Comparison of ENCODE assay signal across 1 cellular context in genomic region chr4:185204238-185204910, GRCh38.
TF ChIP-seq lines count a peak whose summit lies in the region.

No MANE protein-coding gene starts in this region.

TF ChIP-seq in K562, 482 proteins besides CTCF, POLR2A, EP300 and RAD21 (continued from another document):
- TF ChIP-seq, protein P1, sequence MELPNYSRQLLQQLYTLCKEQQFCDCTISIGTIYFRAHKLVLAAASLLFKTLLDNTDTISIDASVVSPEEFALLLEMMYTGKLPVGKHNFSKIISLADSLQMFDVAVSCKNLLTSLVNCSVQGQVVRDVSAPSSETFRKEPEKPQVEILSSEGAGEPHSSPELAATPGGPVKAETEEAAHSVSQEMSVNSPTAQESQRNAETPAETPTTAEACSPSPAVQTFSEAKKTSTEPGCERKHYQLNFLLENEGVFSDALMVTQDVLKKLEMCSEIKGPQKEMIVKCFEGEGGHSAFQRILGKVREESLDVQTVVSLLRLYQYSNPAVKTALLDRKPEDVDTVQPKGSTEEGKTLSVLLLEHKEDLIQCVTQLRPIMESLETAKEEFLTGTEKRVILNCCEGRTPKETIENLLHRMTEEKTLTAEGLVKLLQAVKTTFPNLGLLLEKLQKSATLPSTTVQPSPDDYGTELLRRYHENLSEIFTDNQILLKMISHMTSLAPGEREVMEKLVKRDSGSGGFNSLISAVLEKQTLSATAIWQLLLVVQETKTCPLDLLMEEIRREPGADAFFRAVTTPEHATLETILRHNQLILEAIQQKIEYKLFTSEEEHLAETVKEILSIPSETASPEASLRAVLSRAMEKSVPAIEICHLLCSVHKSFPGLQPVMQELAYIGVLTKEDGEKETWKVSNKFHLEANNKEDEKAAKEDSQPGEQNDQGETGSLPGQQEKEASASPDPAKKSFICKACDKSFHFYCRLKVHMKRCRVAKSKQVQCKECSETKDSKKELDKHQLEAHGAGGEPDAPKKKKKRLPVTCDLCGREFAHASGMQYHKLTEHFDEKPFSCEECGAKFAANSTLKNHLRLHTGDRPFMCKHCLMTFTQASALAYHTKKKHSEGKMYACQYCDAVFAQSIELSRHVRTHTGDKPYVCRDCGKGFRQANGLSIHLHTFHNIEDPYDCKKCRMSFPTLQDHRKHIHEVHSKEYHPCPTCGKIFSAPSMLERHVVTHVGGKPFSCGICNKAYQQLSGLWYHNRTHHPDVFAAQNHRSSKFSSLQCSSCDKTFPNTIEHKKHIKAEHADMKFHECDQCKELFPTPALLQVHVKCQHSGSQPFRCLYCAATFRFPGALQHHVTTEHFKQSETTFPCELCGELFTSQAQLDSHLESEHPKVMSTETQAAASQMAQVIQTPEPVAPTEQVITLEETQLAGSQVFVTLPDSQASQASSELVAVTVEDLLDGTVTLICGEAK (IDR thresholded peaks at IDR 0.05) = peak; percentile 52; the same call in 1 of the 2 replicates
- TF ChIP-seq, protein P1 (CRISPR knock-in tag; IDR thresholded peaks at IDR 0.05) = no peak
- TF ChIP-seq, protein P2, sequence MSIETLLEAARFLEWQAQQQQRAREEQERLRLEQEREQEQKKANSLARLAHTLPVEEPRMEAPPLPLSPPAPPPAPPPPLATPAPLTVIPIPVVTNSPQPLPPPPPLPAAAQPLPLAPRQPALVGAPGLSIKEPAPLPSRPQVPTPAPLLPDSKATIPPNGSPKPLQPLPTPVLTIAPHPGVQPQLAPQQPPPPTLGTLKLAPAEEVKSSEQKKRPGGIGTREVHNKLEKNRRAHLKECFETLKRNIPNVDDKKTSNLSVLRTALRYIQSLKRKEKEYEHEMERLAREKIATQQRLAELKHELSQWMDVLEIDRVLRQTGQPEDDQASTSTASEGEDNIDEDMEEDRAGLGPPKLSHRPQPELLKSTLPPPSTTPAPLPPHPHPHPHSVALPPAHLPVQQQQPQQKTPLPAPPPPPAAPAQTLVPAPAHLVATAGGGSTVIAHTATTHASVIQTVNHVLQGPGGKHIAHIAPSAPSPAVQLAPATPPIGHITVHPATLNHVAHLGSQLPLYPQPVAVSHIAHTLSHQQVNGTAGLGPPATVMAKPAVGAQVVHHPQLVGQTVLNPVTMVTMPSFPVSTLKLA (conservative IDR thresholded peaks at IDR 0.05) = peak; percentile 14 to 49; a peak in 3 of 4 replicates
- TF ChIP-seq, protein P3, sequence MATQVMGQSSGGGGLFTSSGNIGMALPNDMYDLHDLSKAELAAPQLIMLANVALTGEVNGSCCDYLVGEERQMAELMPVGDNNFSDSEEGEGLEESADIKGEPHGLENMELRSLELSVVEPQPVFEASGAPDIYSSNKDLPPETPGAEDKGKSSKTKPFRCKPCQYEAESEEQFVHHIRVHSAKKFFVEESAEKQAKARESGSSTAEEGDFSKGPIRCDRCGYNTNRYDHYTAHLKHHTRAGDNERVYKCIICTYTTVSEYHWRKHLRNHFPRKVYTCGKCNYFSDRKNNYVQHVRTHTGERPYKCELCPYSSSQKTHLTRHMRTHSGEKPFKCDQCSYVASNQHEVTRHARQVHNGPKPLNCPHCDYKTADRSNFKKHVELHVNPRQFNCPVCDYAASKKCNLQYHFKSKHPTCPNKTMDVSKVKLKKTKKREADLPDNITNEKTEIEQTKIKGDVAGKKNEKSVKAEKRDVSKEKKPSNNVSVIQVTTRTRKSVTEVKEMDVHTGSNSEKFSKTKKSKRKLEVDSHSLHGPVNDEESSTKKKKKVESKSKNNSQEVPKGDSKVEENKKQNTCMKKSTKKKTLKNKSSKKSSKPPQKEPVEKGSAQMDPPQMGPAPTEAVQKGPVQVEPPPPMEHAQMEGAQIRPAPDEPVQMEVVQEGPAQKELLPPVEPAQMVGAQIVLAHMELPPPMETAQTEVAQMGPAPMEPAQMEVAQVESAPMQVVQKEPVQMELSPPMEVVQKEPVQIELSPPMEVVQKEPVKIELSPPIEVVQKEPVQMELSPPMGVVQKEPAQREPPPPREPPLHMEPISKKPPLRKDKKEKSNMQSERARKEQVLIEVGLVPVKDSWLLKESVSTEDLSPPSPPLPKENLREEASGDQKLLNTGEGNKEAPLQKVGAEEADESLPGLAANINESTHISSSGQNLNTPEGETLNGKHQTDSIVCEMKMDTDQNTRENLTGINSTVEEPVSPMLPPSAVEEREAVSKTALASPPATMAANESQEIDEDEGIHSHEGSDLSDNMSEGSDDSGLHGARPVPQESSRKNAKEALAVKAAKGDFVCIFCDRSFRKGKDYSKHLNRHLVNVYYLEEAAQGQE (CRISPR knock-in tag; IDR thresholded peaks at IDR 0.05; ENCODE audit: low read depth) = no peak
- TF ChIP-seq CREB3L1 (IDR thresholded peaks at IDR 0.05; ENCODE audit: borderline replicate concordance, low read depth) (peak; percentile 5; the same call in 1 of the 2 replicates), E2F4 (CRISPR knock-in tag; IDR thresholded peaks at IDR 0.05; ENCODE audit: low read depth) (no peak), ZNF274 (IDR thresholded peaks at IDR 0.05; ENCODE audit: borderline replicate concordance, low read depth, low read length) (no peak), ZNF140 (CRISPR knock-in tag; IDR thresholded peaks at IDR 0.05) (no peak), GTF3C2 (IDR thresholded peaks at IDR 0.05; ENCODE audit: borderline replicate concordance, extremely low read depth, insufficient read length) (no peak), RUNX1 (IDR thresholded peaks at IDR 0.05; ENCODE audit: low read depth) (no peak), MAZ (CRISPR knock-in tag; conservative IDR thresholded peaks at IDR 0.05 in 1 of 2, IDR thresholded peaks at IDR 0.05 in 1 of 2) (no peak)
- TF ChIP-seq, protein P4, sequence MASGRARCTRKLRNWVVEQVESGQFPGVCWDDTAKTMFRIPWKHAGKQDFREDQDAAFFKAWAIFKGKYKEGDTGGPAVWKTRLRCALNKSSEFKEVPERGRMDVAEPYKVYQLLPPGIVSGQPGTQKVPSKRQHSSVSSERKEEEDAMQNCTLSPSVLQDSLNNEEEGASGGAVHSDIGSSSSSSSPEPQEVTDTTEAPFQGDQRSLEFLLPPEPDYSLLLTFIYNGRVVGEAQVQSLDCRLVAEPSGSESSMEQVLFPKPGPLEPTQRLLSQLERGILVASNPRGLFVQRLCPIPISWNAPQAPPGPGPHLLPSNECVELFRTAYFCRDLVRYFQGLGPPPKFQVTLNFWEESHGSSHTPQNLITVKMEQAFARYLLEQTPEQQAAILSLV (tag; IDR thresholded peaks at IDR 0.05) = no peak
